ENCODE assay signal across 15 cellular contexts in genomic region chr1:77516106-77516505, GRCh38.
"Had no signal": no experiment of that assay in that cellular context is flagged by ENCODE, and none has a peak within 500 bp of the region (broad histone marks: within the 10 kb centered on the region; RNA-seq: fewer than 3 reads in every experiment).

No MANE protein-coding gene starts in this region.

- H3K9me3 ChIP-seq: mucosa of descending colon, prostate gland, uterus had no signal

- H3K36me3 Mint-ChIP-seq: natural killer cell had no signal

- H3K27me3 ChIP-seq: brain microvascular endothelial cell, left lung, stomach, uterus had no signal

- H3K36me3 ChIP-seq: brain microvascular endothelial cell, left lung, prostate gland, stomach, uterus had no signal

- ATAC-seq: left lung, natural killer cell had no signal

- DNase-seq: activated B cell treated with CpG ODN at 0.5 μM for 24 hours; activated CD4-positive, alpha-beta T cell treated with anti-CD3 and anti-CD28 coated beads for 48 hours; activated CD8-positive, alpha-beta memory T cell treated with anti-CD3 and anti-CD28 coated beads, Interleukin-2, amount 50 U/mL, for 48 hours; activated naive CD8-positive, alpha-beta T cell treated with anti-CD3 and anti-CD28 coated beads, Interleukin-2, amount 10 ng/mL, durations not matched to agents 7 days and 5 days; cerebellar nuclear complex; left lung; mucosa of descending colon; natural killer cell; stomach; T-helper 2 cell; uterus had no signal

- H3K9me3 Mint-ChIP-seq: activated T-helper 1 cell treated with anti-CD3 and anti-CD28 coated beads, Interleukin-12 subunit alpha, Interleukin-12 subunit beta, Interleukin-2, Interleukin-4 antibody, amounts not matched to agents 30 ng/mL and 10 ng/mL and 1 ng/mL, durations not matched to agents 14 hours and 24 hours and 36 hours had no signal

- H3K4me3 ChIP-seq: left lung, mucosa of descending colon, prostate gland, stomach, uterus had no signal

- H3K27ac Mint-ChIP-seq: activated B cell treated with CpG ODN at 0.5 μM for 24 hours; activated naive CD8-positive, alpha-beta T cell treated with anti-CD3 and anti-CD28 coated beads, Interleukin-2, amount 10 ng/mL, durations not matched to agents 7 days and 5 days; activated T-helper 1 cell treated with anti-CD3 and anti-CD28 coated beads, Interleukin-12 subunit alpha, Interleukin-12 subunit beta, Interleukin-2, Interleukin-4 antibody, amounts not matched to agents 30 ng/mL and 10 ng/mL and 1 ng/mL, durations not matched to agents 14 hours and 24 hours and 36 hours had no signal

- H3K27me3 Mint-ChIP-seq: activated naive CD8-positive, alpha-beta T cell treated with anti-CD3 and anti-CD28 coated beads, Interleukin-2, amount 10 ng/mL, durations not matched to agents 7 days and 5 days had no signal

- H3K4me3 Mint-ChIP-seq: activated B cell treated with CpG ODN at 0.5 μM for 24 hours; activated naive CD8-positive, alpha-beta T cell treated with anti-CD3 and anti-CD28 coated beads, Interleukin-2, amount 10 ng/mL, durations not matched to agents 7 days and 5 days; activated T-helper 1 cell treated with anti-CD3 and anti-CD28 coated beads, Interleukin-12 subunit alpha, Interleukin-12 subunit beta, Interleukin-2, Interleukin-4 antibody, amounts not matched to agents 30 ng/mL and 10 ng/mL and 1 ng/mL, durations not matched to agents 14 hours and 24 hours and 36 hours; natural killer cell had no signal

- H3K4me1 Mint-ChIP-seq: activated B cell treated with CpG ODN at 0.5 μM for 24 hours had no signal

- H3K4me1 ChIP-seq: prostate gland, uterus had no signal

- H3K27ac ChIP-seq: brain microvascular endothelial cell, epithelial cell of prostate, left lung, prostate gland, stomach had no signal
